ENCODE assay signal across 1 cellular context in the genomic region with DNA sequence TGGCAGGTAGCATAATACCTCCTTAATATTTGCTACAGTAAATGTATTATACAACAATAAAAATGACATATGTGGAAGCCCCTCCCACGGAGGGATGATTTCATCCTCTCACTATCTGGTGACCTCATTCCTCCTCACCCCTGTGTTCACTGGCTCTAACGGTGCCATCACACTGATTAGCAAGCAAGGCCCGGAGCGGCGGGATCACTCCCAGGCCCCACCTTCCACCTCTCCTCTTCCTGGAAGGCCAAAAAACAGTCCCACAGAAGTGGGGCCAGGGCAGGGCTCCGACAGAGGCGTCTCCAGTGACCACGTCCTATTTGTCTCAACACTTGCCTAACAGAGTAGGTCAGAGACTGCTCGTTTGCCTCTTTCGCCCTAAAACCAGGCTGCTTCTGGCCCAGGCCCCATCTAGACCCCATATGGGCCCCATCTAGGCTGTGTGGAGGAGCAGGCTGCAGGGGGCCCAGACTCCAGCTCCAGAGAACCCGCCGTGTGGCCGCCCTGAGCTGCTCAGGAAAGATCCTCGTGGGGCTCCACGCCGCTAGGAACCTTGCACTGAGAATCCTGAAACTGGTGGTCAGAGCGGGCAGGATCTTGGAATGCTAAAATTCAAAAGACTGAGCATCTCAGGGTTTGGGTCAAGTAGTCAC.
TF ChIP-seq lines count a peak whose summit lies in the region.

No MANE protein-coding gene starts in this region.

TF ChIP-seq in K562, 482 proteins besides CTCF, POLR2A, EP300 and RAD21 (continued from another document and continues in another):
- TF ChIP-seq, protein P1, sequence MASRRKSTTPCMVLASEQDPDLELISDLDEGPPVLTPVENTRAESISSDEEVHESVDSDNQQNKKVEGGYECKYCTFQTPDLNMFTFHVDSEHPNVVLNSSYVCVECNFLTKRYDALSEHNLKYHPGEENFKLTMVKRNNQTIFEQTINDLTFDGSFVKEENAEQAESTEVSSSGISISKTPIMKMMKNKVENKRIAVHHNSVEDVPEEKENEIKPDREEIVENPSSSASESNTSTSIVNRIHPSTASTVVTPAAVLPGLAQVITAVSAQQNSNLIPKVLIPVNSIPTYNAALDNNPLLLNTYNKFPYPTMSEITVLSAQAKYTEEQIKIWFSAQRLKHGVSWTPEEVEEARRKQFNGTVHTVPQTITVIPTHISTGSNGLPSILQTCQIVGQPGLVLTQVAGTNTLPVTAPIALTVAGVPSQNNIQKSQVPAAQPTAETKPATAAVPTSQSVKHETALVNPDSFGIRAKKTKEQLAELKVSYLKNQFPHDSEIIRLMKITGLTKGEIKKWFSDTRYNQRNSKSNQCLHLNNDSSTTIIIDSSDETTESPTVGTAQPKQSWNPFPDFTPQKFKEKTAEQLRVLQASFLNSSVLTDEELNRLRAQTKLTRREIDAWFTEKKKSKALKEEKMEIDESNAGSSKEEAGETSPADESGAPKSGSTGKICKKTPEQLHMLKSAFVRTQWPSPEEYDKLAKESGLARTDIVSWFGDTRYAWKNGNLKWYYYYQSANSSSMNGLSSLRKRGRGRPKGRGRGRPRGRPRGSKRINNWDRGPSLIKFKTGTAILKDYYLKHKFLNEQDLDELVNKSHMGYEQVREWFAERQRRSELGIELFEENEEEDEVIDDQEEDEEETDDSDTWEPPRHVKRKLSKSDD (conservative IDR thresholded peaks at IDR 0.05; ENCODE audit: low read length) = no peak
- TF ChIP-seq, protein P2, sequence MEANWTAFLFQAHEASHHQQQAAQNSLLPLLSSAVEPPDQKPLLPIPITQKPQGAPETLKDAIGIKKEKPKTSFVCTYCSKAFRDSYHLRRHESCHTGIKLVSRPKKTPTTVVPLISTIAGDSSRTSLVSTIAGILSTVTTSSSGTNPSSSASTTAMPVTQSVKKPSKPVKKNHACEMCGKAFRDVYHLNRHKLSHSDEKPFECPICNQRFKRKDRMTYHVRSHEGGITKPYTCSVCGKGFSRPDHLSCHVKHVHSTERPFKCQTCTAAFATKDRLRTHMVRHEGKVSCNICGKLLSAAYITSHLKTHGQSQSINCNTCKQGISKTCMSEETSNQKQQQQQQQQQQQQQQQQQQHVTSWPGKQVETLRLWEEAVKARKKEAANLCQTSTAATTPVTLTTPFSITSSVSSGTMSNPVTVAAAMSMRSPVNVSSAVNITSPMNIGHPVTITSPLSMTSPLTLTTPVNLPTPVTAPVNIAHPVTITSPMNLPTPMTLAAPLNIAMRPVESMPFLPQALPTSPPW (CRISPR knock-in tag; IDR thresholded peaks at IDR 0.05) = peak; percentile 81
- TF ChIP-seq HNRNPUL1 (IDR thresholded peaks at IDR 0.05; ENCODE audit: low read length) = no peak
- TF ChIP-seq HDAC1 (IDR thresholded peaks at IDR 0.05) = no peak; a peak in 1 of 4 replicates
- TF ChIP-seq RFX7 (CRISPR knock-in tag; IDR thresholded peaks at IDR 0.05) = no peak
- TF ChIP-seq ETV6 (IDR thresholded peaks at IDR 0.05; ENCODE audit: borderline replicate concordance in 1 of 2, low read depth in 2 of 2, low read length in 1 of 2) = no peak; a peak in 1 of 4 replicates
- TF ChIP-seq ETV6 (CRISPR knock-in tag; IDR thresholded peaks at IDR 0.05; ENCODE audit: borderline replicate concordance) = no peak; the same call in 1 of the 2 replicates
- TF ChIP-seq ZNF507 (tag; conservative IDR thresholded peaks at IDR 0.05) = no peak
- no peak for TF ChIP-seq ZSCAN29 (IDR thresholded peaks at IDR 0.05)
- no peak for TF ChIP-seq TEAD2 (tag; IDR thresholded peaks at IDR 0.05)
- no peak for TF ChIP-seq TFAM (CRISPR knock-in tag; conservative IDR thresholded peaks at IDR 0.05)
- TF ChIP-seq ZNF766 (CRISPR knock-in tag; conservative IDR thresholded peaks at IDR 0.05) = no peak
- TF ChIP-seq, protein P3, sequence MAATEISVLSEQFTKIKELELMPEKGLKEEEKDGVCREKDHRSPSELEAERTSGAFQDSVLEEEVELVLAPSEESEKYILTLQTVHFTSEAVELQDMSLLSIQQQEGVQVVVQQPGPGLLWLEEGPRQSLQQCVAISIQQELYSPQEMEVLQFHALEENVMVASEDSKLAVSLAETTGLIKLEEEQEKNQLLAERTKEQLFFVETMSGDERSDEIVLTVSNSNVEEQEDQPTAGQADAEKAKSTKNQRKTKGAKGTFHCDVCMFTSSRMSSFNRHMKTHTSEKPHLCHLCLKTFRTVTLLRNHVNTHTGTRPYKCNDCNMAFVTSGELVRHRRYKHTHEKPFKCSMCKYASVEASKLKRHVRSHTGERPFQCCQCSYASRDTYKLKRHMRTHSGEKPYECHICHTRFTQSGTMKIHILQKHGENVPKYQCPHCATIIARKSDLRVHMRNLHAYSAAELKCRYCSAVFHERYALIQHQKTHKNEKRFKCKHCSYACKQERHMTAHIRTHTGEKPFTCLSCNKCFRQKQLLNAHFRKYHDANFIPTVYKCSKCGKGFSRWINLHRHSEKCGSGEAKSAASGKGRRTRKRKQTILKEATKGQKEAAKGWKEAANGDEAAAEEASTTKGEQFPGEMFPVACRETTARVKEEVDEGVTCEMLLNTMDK (IDR thresholded peaks at IDR 0.05; ENCODE audit: borderline replicate concordance, insufficient read depth, low read depth, low read length, poor library complexity, severe bottlenecking) = no peak
- no peak for TF ChIP-seq PURB (CRISPR knock-in tag; IDR thresholded peaks at IDR 0.05; ENCODE audit: low read depth)
- TF ChIP-seq, protein P4, sequence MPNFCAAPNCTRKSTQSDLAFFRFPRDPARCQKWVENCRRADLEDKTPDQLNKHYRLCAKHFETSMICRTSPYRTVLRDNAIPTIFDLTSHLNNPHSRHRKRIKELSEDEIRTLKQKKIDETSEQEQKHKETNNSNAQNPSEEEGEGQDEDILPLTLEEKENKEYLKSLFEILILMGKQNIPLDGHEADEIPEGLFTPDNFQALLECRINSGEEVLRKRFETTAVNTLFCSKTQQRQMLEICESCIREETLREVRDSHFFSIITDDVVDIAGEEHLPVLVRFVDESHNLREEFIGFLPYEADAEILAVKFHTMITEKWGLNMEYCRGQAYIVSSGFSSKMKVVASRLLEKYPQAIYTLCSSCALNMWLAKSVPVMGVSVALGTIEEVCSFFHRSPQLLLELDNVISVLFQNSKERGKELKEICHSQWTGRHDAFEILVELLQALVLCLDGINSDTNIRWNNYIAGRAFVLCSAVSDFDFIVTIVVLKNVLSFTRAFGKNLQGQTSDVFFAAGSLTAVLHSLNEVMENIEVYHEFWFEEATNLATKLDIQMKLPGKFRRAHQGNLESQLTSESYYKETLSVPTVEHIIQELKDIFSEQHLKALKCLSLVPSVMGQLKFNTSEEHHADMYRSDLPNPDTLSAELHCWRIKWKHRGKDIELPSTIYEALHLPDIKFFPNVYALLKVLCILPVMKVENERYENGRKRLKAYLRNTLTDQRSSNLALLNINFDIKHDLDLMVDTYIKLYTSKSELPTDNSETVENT (CRISPR knock-in tag; IDR thresholded peaks at IDR 0.05) = peak; percentile 64; the same call in 1 of the 2 replicates
- TF ChIP-seq MTA1 (IDR thresholded peaks at IDR 0.05; ENCODE audit: borderline replicate concordance) = no peak; the same call in 1 of the 2 replicates
- peak; percentile 81; the same call in 1 of the 2 replicates for TF ChIP-seq ELF4 (CRISPR knock-in tag; IDR thresholded peaks at IDR 0.05)
- TF ChIP-seq, protein P5, sequence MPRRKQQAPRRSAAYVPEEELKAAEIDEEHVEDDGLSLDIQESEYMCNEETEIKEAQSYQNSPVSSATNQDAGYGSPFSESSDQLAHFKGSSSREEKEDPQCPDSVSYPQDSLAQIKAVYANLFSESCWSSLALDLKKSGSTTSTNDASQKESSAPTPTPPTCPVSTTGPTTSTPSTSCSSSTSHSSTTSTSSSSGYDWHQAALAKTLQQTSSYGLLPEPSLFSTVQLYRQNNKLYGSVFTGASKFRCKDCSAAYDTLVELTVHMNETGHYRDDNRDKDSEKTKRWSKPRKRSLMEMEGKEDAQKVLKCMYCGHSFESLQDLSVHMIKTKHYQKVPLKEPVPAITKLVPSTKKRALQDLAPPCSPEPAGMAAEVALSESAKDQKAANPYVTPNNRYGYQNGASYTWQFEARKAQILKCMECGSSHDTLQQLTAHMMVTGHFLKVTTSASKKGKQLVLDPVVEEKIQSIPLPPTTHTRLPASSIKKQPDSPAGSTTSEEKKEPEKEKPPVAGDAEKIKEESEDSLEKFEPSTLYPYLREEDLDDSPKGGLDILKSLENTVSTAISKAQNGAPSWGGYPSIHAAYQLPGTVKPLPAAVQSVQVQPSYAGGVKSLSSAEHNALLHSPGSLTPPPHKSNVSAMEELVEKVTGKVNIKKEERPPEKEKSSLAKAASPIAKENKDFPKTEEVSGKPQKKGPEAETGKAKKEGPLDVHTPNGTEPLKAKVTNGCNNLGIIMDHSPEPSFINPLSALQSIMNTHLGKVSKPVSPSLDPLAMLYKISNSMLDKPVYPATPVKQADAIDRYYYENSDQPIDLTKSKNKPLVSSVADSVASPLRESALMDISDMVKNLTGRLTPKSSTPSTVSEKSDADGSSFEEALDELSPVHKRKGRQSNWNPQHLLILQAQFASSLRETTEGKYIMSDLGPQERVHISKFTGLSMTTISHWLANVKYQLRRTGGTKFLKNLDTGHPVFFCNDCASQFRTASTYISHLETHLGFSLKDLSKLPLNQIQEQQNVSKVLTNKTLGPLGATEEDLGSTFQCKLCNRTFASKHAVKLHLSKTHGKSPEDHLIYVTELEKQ (CRISPR knock-in tag; IDR thresholded peaks at IDR 0.05) = 0 out of 2 replicates have a peak, but pooled peaks have one; percentile 24
- peak; percentile 71; the same call in 1 of the 2 replicates for TF ChIP-seq MBD2 (IDR thresholded peaks at IDR 0.05; ENCODE audit: borderline replicate concordance, low read depth)
- TF ChIP-seq SP2 (IDR thresholded peaks at IDR 0.05; ENCODE audit: extremely low read depth, low read depth, low read length, poor library complexity, severe bottlenecking) = no peak
- no peak for TF ChIP-seq ETS2 (tag; IDR thresholded peaks at IDR 0.05; ENCODE audit: borderline replicate concordance, poor library complexity, severe bottlenecking)
- no peak for TF ChIP-seq MCM5 (IDR thresholded peaks at IDR 0.05; ENCODE audit: low read depth)
- peak; percentile 73 for TF ChIP-seq TAF1 (IDR thresholded peaks at IDR 0.05; ENCODE audit: control insufficient read depth, extremely low read depth, insufficient read depth, low read length, severe bottlenecking)
- TF ChIP-seq HCFC1 (IDR thresholded peaks at IDR 0.05; ENCODE audit: low read depth, low read length) = peak; percentile 26; the same call in 1 of the 2 replicates
- TF ChIP-seq, protein P6, sequence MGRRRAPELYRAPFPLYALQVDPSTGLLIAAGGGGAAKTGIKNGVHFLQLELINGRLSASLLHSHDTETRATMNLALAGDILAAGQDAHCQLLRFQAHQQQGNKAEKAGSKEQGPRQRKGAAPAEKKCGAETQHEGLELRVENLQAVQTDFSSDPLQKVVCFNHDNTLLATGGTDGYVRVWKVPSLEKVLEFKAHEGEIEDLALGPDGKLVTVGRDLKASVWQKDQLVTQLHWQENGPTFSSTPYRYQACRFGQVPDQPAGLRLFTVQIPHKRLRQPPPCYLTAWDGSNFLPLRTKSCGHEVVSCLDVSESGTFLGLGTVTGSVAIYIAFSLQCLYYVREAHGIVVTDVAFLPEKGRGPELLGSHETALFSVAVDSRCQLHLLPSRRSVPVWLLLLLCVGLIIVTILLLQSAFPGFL (CRISPR knock-in tag; IDR thresholded peaks at IDR 0.05) = no peak
- TF ChIP-seq SMARCB1 (IDR thresholded peaks at IDR 0.05; ENCODE audit: insufficient read length, low read depth) = no peak
- peak; percentile 99 for TF ChIP-seq JUND (IDR thresholded peaks at IDR 0.05; ENCODE audit: borderline replicate concordance, low read depth, low read length)
- peak; percentile 99 for TF ChIP-seq JUND (tag; IDR thresholded peaks at IDR 0.05; ENCODE audit: borderline replicate concordance, low read depth, low read length)
- no peak for TF ChIP-seq FIP1L1 (IDR thresholded peaks at IDR 0.05; ENCODE audit: low read depth, low read length, poor library complexity, severe bottlenecking)
- peak; percentile 40; the same call in 1 of the 2 replicates for TF ChIP-seq BACH1 (tag; IDR thresholded peaks at IDR 0.05)
- TF ChIP-seq ZNF431 (CRISPR knock-in tag; IDR thresholded peaks at IDR 0.05) = no peak
- no peak for TF ChIP-seq HOXB6 (CRISPR knock-in tag; IDR thresholded peaks at IDR 0.05; ENCODE audit: borderline replicate concordance)
- TF ChIP-seq ZNF445 (CRISPR knock-in tag; IDR thresholded peaks at IDR 0.05; ENCODE audit: low read depth) = no peak; the same call in 1 of the 2 replicates
- TF ChIP-seq, protein P7, sequence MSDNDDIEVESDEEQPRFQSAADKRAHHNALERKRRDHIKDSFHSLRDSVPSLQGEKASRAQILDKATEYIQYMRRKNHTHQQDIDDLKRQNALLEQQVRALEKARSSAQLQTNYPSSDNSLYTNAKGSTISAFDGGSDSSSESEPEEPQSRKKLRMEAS (CRISPR knock-in tag; IDR thresholded peaks at IDR 0.05) = no peak
- TF ChIP-seq ZNF764 (CRISPR knock-in tag; IDR thresholded peaks at IDR 0.05; ENCODE audit: low read depth) = 0 out of 2 replicates have a peak, but pooled peaks have one; percentile 36
- no peak for TF ChIP-seq ZNF79 (CRISPR knock-in tag; IDR thresholded peaks at IDR 0.05; ENCODE audit: low read depth)
- TF ChIP-seq, protein P8, sequence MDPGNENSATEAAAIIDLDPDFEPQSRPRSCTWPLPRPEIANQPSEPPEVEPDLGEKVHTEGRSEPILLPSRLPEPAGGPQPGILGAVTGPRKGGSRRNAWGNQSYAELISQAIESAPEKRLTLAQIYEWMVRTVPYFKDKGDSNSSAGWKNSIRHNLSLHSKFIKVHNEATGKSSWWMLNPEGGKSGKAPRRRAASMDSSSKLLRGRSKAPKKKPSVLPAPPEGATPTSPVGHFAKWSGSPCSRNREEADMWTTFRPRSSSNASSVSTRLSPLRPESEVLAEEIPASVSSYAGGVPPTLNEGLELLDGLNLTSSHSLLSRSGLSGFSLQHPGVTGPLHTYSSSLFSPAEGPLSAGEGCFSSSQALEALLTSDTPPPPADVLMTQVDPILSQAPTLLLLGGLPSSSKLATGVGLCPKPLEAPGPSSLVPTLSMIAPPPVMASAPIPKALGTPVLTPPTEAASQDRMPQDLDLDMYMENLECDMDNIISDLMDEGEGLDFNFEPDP (CRISPR knock-in tag; IDR thresholded peaks at IDR 0.05) = no peak
- TF ChIP-seq, protein P9, sequence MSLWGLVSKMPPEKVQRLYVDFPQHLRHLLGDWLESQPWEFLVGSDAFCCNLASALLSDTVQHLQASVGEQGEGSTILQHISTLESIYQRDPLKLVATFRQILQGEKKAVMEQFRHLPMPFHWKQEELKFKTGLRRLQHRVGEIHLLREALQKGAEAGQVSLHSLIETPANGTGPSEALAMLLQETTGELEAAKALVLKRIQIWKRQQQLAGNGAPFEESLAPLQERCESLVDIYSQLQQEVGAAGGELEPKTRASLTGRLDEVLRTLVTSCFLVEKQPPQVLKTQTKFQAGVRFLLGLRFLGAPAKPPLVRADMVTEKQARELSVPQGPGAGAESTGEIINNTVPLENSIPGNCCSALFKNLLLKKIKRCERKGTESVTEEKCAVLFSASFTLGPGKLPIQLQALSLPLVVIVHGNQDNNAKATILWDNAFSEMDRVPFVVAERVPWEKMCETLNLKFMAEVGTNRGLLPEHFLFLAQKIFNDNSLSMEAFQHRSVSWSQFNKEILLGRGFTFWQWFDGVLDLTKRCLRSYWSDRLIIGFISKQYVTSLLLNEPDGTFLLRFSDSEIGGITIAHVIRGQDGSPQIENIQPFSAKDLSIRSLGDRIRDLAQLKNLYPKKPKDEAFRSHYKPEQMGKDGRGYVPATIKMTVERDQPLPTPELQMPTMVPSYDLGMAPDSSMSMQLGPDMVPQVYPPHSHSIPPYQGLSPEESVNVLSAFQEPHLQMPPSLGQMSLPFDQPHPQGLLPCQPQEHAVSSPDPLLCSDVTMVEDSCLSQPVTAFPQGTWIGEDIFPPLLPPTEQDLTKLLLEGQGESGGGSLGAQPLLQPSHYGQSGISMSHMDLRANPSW (CRISPR knock-in tag; IDR thresholded peaks at IDR 0.05) = no peak
